In the genomic region with DNA sequence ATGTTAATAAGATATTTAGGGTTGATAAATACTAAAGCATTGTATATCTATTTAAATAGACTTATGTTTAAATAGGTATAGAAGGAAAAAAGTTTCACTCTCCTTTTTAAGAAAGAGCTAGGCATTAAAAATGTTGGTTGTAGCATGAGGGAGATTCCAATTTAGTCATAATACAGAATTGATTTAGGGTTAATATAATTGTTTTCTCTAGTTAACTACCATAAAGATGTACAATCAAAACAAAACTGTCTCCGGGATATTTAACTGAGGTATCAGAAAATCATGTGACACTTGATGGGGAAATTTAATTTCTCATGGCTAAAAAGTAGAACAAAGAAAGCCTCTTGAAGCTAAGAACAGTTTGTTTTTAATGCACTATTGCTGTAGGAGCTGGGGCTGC, we compare ENCODE assay signal across 9 cellular contexts.
"Had no signal": no experiment of that assay in that cellular context is flagged by ENCODE, and none has a peak within 500 bp of the region (broad histone marks: within the 10 kb centered on the region; RNA-seq: fewer than 3 reads in every experiment).

No MANE protein-coding gene starts in this region.

- ATAC-seq: HCT116, HepG2 had no signal

- H3K27ac ChIP-seq: GM23248, HL-60 had no signal

- H3K27ac Mint-ChIP-seq: HFFc6, IgD-negative memory B cell had no signal

- H3K4me1 Mint-ChIP-seq: IgD-negative memory B cell had no signal

- H3K9ac ChIP-seq: GM23248 had no signal

- H3K4me1 ChIP-seq: HAP-1 had no signal

- H3K9me3 Mint-ChIP-seq: HFFc6 had no signal

- FAIRE-seq: HepG2 had no signal

- H3K9me3 ChIP-seq: HAP-1 had no signal

- H2AFZ ChIP-seq: GM23248 had no signal

- DNase-seq: GM23248, GOT3, H7, HFFc6 had no signal

- H3K4me3 ChIP-seq: GM23248, HAP-1 had no signal

- H3K27me3 Mint-ChIP-seq: IgD-negative memory B cell had no signal

- H3K4me3 Mint-ChIP-seq: HFFc6, IgD-negative memory B cell had no signal
